In genomic region chr5:98982880-98983279, GRCh38 we compare ENCODE assay signal across 30 cellular contexts.
"Had no signal": no experiment of that assay in that cellular context is flagged by ENCODE, and none has a peak within 500 bp of the region (broad histone marks: within the 10 kb centered on the region; RNA-seq: fewer than 3 reads in every experiment).

No MANE protein-coding gene starts in this region.

- H3K9me3 Mint-ChIP-seq: activated CD4-positive, alpha-beta memory T cell treated with anti-CD3 and anti-CD28 coated beads for 36 hours; activated naive CD4-positive, alpha-beta T cell treated with anti-CD3 and anti-CD28 coated beads for 36 hours; activated naive CD4-positive, alpha-beta T cell treated with anti-CD3 and anti-CD28 coated beads, Interleukin-2, amount 50 U/mL, for 24 hours; activated naive CD8-positive, alpha-beta T cell treated with anti-CD3 and anti-CD28 coated beads for 36 hours; activated naive CD8-positive, alpha-beta T cell treated with anti-CD3 and anti-CD28 coated beads, Interleukin-2, amount 50 U/mL, for 24 hours; activated T-helper 1 cell treated with anti-CD3 and anti-CD28 coated beads, Interleukin-12 subunit alpha, Interleukin-12 subunit beta, Interleukin-2, Interleukin-4 antibody, amounts not matched to agents 30 ng/mL and 10 ng/mL and 1 ng/mL, durations not matched to agents 14 hours and 24 hours and 36 hours; activated T-helper 2 cell treated with anti-CD3 and anti-CD28 coated beads, Interferon-gamma antibody, Interleukin-2, Interleukin-4, amounts not matched to agents 10 μg/mL and 5 μg/mL and 100 μg/mL, durations not matched to agents 14 hours and 24 hours and 36 hours; effector memory CD8-positive, alpha-beta T cell; WTC11 had no signal

- H3K27ac Mint-ChIP-seq: activated CD4-positive, alpha-beta memory T cell treated with anti-CD3 and anti-CD28 coated beads for 36 hours; activated CD8-positive, alpha-beta memory T cell treated with anti-CD3 and anti-CD28 coated beads, Interleukin-2, amount 10 ng/mL, durations not matched to agents 7 days and 5 days; activated CD8-positive, alpha-beta T cell treated with anti-CD3 and anti-CD28 coated beads, Interleukin-2, amount 10 ng/mL, durations not matched to agents 7 days and 5 days; activated naive CD4-positive, alpha-beta T cell treated with anti-CD3 and anti-CD28 coated beads for 36 hours; activated naive CD4-positive, alpha-beta T cell treated with anti-CD3 and anti-CD28 coated beads, Interleukin-2, amount 50 U/mL, for 24 hours; activated naive CD8-positive, alpha-beta T cell treated with anti-CD3 and anti-CD28 coated beads for 36 hours; activated naive CD8-positive, alpha-beta T cell treated with anti-CD3 and anti-CD28 coated beads, Interleukin-2, amount 50 U/mL, for 24 hours; activated T-helper 1 cell treated with anti-CD3 and anti-CD28 coated beads, Interleukin-12 subunit alpha, Interleukin-12 subunit beta, Interleukin-2, Interleukin-4 antibody, amounts not matched to agents 30 ng/mL and 10 ng/mL and 1 ng/mL, durations not matched to agents 14 hours and 24 hours and 36 hours; activated T-helper 2 cell treated with anti-CD3 and anti-CD28 coated beads, Interferon-gamma antibody, Interleukin-2, Interleukin-4, amounts not matched to agents 10 μg/mL and 5 μg/mL and 100 μg/mL, durations not matched to agents 14 hours and 24 hours and 36 hours; effector memory CD8-positive, alpha-beta T cell; WTC11 had no signal

- DNase-seq: activated CD4-positive, alpha-beta memory T cell treated with anti-CD3 and anti-CD28 coated beads for 36 hours; activated CD4-positive, alpha-beta T cell treated with anti-CD3 and anti-CD28 coated beads for 48 hours; activated CD8-positive, alpha-beta memory T cell treated with anti-CD3 and anti-CD28 coated beads, Interleukin-2, amount 10 ng/mL, durations not matched to agents 7 days and 5 days; activated CD8-positive, alpha-beta memory T cell treated with anti-CD3 and anti-CD28 coated beads, Interleukin-2, amount 50 U/mL, for 4 hours; activated CD8-positive, alpha-beta T cell treated with anti-CD3 and anti-CD28 coated beads, Interleukin-2, amount 10 ng/mL, durations not matched to agents 7 days and 5 days; activated effector memory CD4-positive, alpha-beta T cell treated with anti-CD3 and anti-CD28 coated beads, Interleukin-2, amount 50 U/mL, for 16 hours; activated naive CD4-positive, alpha-beta T cell treated with anti-CD3 and anti-CD28 coated beads for 36 hours; activated naive CD8-positive, alpha-beta T cell treated with anti-CD3 and anti-CD28 coated beads for 36 hours; activated naive CD8-positive, alpha-beta T cell treated with anti-CD3 and anti-CD28 coated beads, Interleukin-2, amount 50 U/mL, for 24 hours; activated T-cell treated with anti-CD3 and anti-CD28 coated beads, Interleukin-2, amount 50 U/mL, for 1 hour; activated T-cell treated with anti-CD3 and anti-CD28 coated beads, Interleukin-2, amount 50 U/mL, for 48 hours; adrenal gland; amygdala; aorta; body of pancreas; caudate nucleus; cortex of kidney; dermis blood vessel endothelial cell; effector CD4-positive, alpha-beta T cell; effector memory CD8-positive, alpha-beta T cell; erythroblast; gastrocnemius medialis; glutamatergic neuron; heart left ventricle; T-helper 2 cell had no signal

- H3K4me3 Mint-ChIP-seq: activated CD4-positive, alpha-beta memory T cell treated with anti-CD3 and anti-CD28 coated beads for 36 hours; activated CD8-positive, alpha-beta memory T cell treated with anti-CD3 and anti-CD28 coated beads, Interleukin-2, amount 10 ng/mL, durations not matched to agents 7 days and 5 days; activated CD8-positive, alpha-beta T cell treated with anti-CD3 and anti-CD28 coated beads, Interleukin-2, amount 10 ng/mL, durations not matched to agents 7 days and 5 days; activated naive CD4-positive, alpha-beta T cell treated with anti-CD3 and anti-CD28 coated beads for 36 hours; activated naive CD4-positive, alpha-beta T cell treated with anti-CD3 and anti-CD28 coated beads, Interleukin-2, amount 50 U/mL, for 24 hours; activated naive CD8-positive, alpha-beta T cell treated with anti-CD3 and anti-CD28 coated beads for 36 hours; activated naive CD8-positive, alpha-beta T cell treated with anti-CD3 and anti-CD28 coated beads, Interleukin-2, amount 50 U/mL, for 24 hours; activated T-helper 1 cell treated with anti-CD3 and anti-CD28 coated beads, Interleukin-12 subunit alpha, Interleukin-12 subunit beta, Interleukin-2, Interleukin-4 antibody, amounts not matched to agents 30 ng/mL and 10 ng/mL and 1 ng/mL, durations not matched to agents 14 hours and 24 hours and 36 hours; effector memory CD8-positive, alpha-beta T cell; WTC11 had no signal

- H3K36me3 Mint-ChIP-seq: activated CD4-positive, alpha-beta memory T cell treated with anti-CD3 and anti-CD28 coated beads for 36 hours; activated CD8-positive, alpha-beta memory T cell treated with anti-CD3 and anti-CD28 coated beads, Interleukin-2, amount 10 ng/mL, durations not matched to agents 7 days and 5 days; activated naive CD4-positive, alpha-beta T cell treated with anti-CD3 and anti-CD28 coated beads, Interleukin-2, amount 50 U/mL, for 24 hours; activated naive CD8-positive, alpha-beta T cell treated with anti-CD3 and anti-CD28 coated beads for 36 hours; WTC11 had no signal

- ATAC-seq: activated CD8-positive, alpha-beta memory T cell treated with anti-CD3 and anti-CD28 coated beads, Interleukin-2, amount 10 ng/mL, durations not matched to agents 7 days and 5 days; activated CD8-positive, alpha-beta T cell treated with anti-CD3 and anti-CD28 coated beads, Interleukin-2, amount 10 ng/mL, durations not matched to agents 7 days and 5 days; activated naive CD8-positive, alpha-beta T cell treated with anti-CD3 and anti-CD28 coated beads, Interleukin-2, amount 50 U/mL, for 24 hours; body of pancreas; effector memory CD8-positive, alpha-beta T cell; foreskin keratinocyte; gastrocnemius medialis; heart left ventricle; WTC11 had no signal

- H3K4me1 Mint-ChIP-seq: activated CD8-positive, alpha-beta memory T cell treated with anti-CD3 and anti-CD28 coated beads, Interleukin-2, amount 10 ng/mL, durations not matched to agents 7 days and 5 days; activated naive CD8-positive, alpha-beta T cell treated with anti-CD3 and anti-CD28 coated beads for 36 hours; activated naive CD8-positive, alpha-beta T cell treated with anti-CD3 and anti-CD28 coated beads, Interleukin-2, amount 50 U/mL, for 24 hours; WTC11 had no signal
